In genomic region chr2:70645733-70646420, GRCh38 we compare ENCODE assay signal across 9 cellular contexts.
A peak's percentile ranks its signal among the peaks of the same experiment; 100 is the strongest.
DNase-seq lines count a peak whose midpoint lies in the region; ATAC-seq, FAIRE-seq and TF ChIP-seq lines count a peak whose summit lies in the region.
"Had no signal": no experiment of that assay in that cellular context is flagged by ENCODE, and none has a peak within 500 bp of the region (broad histone marks: within the 10 kb centered on the region; RNA-seq: fewer than 3 reads in every experiment).

No MANE protein-coding gene starts in this region.

- H2AFZ ChIP-seq in H1 (ENCODE audit: low read length), result no peak overlapping the region; the same call in 1 of the 2 replicates

- H2BK12ac ChIP-seq in H1 (ENCODE audit: low read depth, low read length), result 0 out of 2 replicates have a peak overlapping the region, but pooled peaks have one; percentile 55

- H3K27me3 ChIP-seq in H1 (replicated peaks in 1 of 4; ENCODE audit: control insufficient read depth in 3 of 4, extremely low read depth in 1 of 4, insufficient read depth in 3 of 4, low read length in 3 of 4) (no peaks in the 10 kb centered on the region), dorsolateral prefrontal cortex (peaks cover 0 to 4% (median 0%) of the 10 kb centered on the region in 45 donors), MG63 (no peaks in the 10 kb centered on the region)

- H3K23ac ChIP-seq in H1 (ENCODE audit: insufficient read length), result no peak overlapping the region

- intact Hi-C loops in dorsolateral prefrontal cortex (cut with DNase I), result loop anchor here (2.0 to 10.0 kb wide), 3 partner anchors 301 to 341 kb away; partner anchors contain the start of gene FAM136A (in 1 of the 2)

- H2BK5ac ChIP-seq in H1 (ENCODE audit: low read depth, low read length), result no peak overlapping the region

- no peaks in the 10 kb centered on the region for H3K23me2 ChIP-seq in H1 (ENCODE audit: low read depth, low read length)

- 77% methylated on average over 10 of the region's 10 CpGs; no CpG with 5 or more reads in 1 of the 2 experiments for WGBS in H1 (ENCODE audit: extremely low coverage in 1 of 2, insufficient coverage in 1 of 2, insufficient read length in 1 of 2, insufficient replicate concordance in 2 of 2, low coverage in 1 of 2, low lambda C conversion rate in 2 of 2, missing lambda C conversion rate in 1 of 2), 2 experiments

- TF ChIP-seq RAD21 in H1 (IDR thresholded peaks at IDR 0.05 in 1 of 2, conservative IDR thresholded peaks at IDR 0.05 in 1 of 2; ENCODE audit: low read depth in 2 of 2, low read length in 2 of 2), result peak; percentile 9 to 30; a peak in 1 of 4 replicates

- H4K8ac ChIP-seq in H1 (ENCODE audit: extremely low read depth, insufficient read depth, low read length), result no peak overlapping the region

- no peak overlapping the region for H3K9ac ChIP-seq in H1 (replicated peaks in 1 of 4; ENCODE audit: extremely low read depth in 1 of 4, low read depth in 3 of 4, low read length in 3 of 4)

- 0 out of 2 replicates have a peak overlapping the region, but pooled peaks have one; percentile 23 for H2BK15ac ChIP-seq in H1 (ENCODE audit: low read length)

- H2BK20ac ChIP-seq in H1 (ENCODE audit: low read length), result no peak overlapping the region

- no peak overlapping the region for H3K56ac ChIP-seq in H1 (replicated peaks; ENCODE audit: insufficient read length, low read depth, low read length)

- POLR2A ChIA-PET in H1 (lab: Charles Lee; ENCODE audit: partially characterized antibody), result interaction anchor here (1.7 kb wide), 1 partner anchor 344 kb away, joined by 5 read pairs; the partner anchor contains the start of gene FAM136A

- H3K36me3 ChIP-seq in H1 (ENCODE audit: control insufficient read depth in 2 of 4, insufficient read depth in 4 of 4, low read length in 3 of 4) (no peaks in the 10 kb centered on the region), MG63 (no peaks in the 10 kb centered on the region)
- H3K36me3 ChIP-seq: thoracic aorta had no signal

- no peak overlapping the region for H3K14ac ChIP-seq in H1 (ENCODE audit: insufficient read length)

- no peak for TF ChIP-seq EP300 in H1 (IDR thresholded peaks at IDR 0.05; ENCODE audit: borderline replicate concordance in 1 of 2, low read depth in 2 of 2, low read length in 2 of 2)

- H2AK5ac ChIP-seq in H1 (ENCODE audit: low read depth, low read length), result no peak overlapping the region

- H3K4me1 ChIP-seq in H1 (replicated peaks in 1 of 4; ENCODE audit: control insufficient read depth in 3 of 4, insufficient read depth in 4 of 4, low read length in 3 of 4), result no peaks in the 10 kb centered on the region

- no peak overlapping the region for H4K5ac ChIP-seq in H1 (ENCODE audit: insufficient read length, low read depth, low read length)

- H3K18ac ChIP-seq in H1 (ENCODE audit: extremely low read depth, low read length), result no peak overlapping the region

- ATAC-seq in HG02610 (IDR thresholded peaks at IDR 0.05; ENCODE audit: unreplicated experiment), result no peak
- ATAC-seq in HG03025 (IDR thresholded peaks at IDR 0.05; ENCODE audit: low FRiP score, unreplicated experiment), result no peak

- H3K27ac ChIP-seq in H1 (ENCODE audit: low read depth, low read length) (no peak overlapping the region), dorsolateral prefrontal cortex (no peak overlapping the region)
- H3K27ac ChIP-seq: thoracic aorta had no signal

- TF ChIP-seq CTCF in H1 (IDR thresholded peaks at IDR 0.05; ENCODE audit: control extremely low read depth in 1 of 3, insufficient read depth in 1 of 3, low read depth in 1 of 3, low read length in 3 of 3) (peak in 2 of 3 experiments; percentile 5 to 49; a peak in 2 of 4 replicates), dorsolateral prefrontal cortex (IDR thresholded peaks at IDR 0.05 in 54 of 56, conservative IDR thresholded peaks at IDR 0.05 in 2 of 56; ENCODE audit: low read depth in 1 of 56, partially characterized antibody in 56 of 56) (peak in 2 of 56 donors; percentile 10 to 11)

- CTCF ChIA-PET in H1 (lab: Charles Lee; ENCODE audit: partially characterized antibody), result interaction anchor here (0.5 to 6.6 kb wide), 40 partner anchors 10 to 343 kb away, joined by 3 to 120 read pairs (median 4); partner anchors contain the start of genes FAM136A and FIGLA

- H3K79me1 ChIP-seq in H1 (ENCODE audit: low read depth, low read length), result no peaks in the 10 kb centered on the region

- no peak for TF ChIP-seq POLR2A in H1 (IDR thresholded peaks at IDR 0.05; ENCODE audit: control extremely low read depth in 1 of 2, low read depth in 2 of 2, low read length in 2 of 2)

- H3K79me2 ChIP-seq in H1 (ENCODE audit: control insufficient read depth in 1 of 2, insufficient read depth in 2 of 2, low read length in 2 of 2), result no peaks in the 10 kb centered on the region

- no peaks in the 10 kb centered on the region for H4K20me1 ChIP-seq in H1 (replicated peaks in 1 of 2; ENCODE audit: control insufficient read depth in 1 of 2, insufficient read depth in 2 of 2, low read length in 2 of 2)

- no peak overlapping the region for H3K4me2 ChIP-seq in H1 (ENCODE audit: insufficient read depth in 1 of 2, low read depth in 2 of 2, low read length in 2 of 2)

- no peak overlapping the region for H3K4me3 ChIP-seq in H1 (ENCODE audit: extremely low read depth in 1 of 4, insufficient read depth in 2 of 4, low read depth in 3 of 4, low read length in 4 of 4)
- H3K4me3 ChIP-seq in dorsolateral prefrontal cortex, result no peak overlapping the region
- no peak overlapping the region for H3K4me3 ChIP-seq in MG63
- H3K4me3 ChIP-seq: thoracic aorta had no signal

- H4K91ac ChIP-seq in H1 (replicated peaks; ENCODE audit: insufficient read length, low read length), result no peak overlapping the region

- FAIRE-seq in H1 (lab: Jason Lieb, UNC), result no peak

- H3K9me3 ChIP-seq in H1 (ENCODE audit: insufficient read depth in 2 of 2, low read depth in 1 of 2, low read length in 1 of 2) (no peaks in the 10 kb centered on the region), MG63 (no peaks in the 10 kb centered on the region)
- H3K9me3 ChIP-seq: thoracic aorta had no signal

- DNase-seq in ACHN, result peak; percentile 40
- peak; percentile 16 for DNase-seq in GM03348 (ENCODE audit: low spot score)
- DNase-seq in NCI-H1694 (lab: John Stamatoyannopoulos, UW), result peak; percentile 55
- no peak for DNase-seq in H1 (ENCODE audit: low read depth in 1 of 2, low spot score in 2 of 2)
- no peak for DNase-seq in dorsolateral prefrontal cortex
- DNase-seq in MG63, result no peak

- in situ Hi-C loops in ACHN (cut with HindIII; ENCODE audit: low pct_ligation_motif_present, low pct_unique_long_range_greater_than_20kb, low sequenced_read_pairs), result loop anchor here (25.0 kb wide), 1 partner anchor 334 kb away; the partner anchor contains the start of gene FAM136A

- no peak overlapping the region for H2BK120ac ChIP-seq in H1 (replicated peaks; ENCODE audit: low read depth, low read length)

- H3K4ac ChIP-seq in H1 (replicated peaks; ENCODE audit: insufficient read length, low read depth, low read length), result no peak overlapping the region

TF ChIP-seq in H1, 55 proteins besides CTCF, POLR2A, EP300 and RAD21:
- TF ChIP-seq JUN (IDR thresholded peaks at IDR 0.05; ENCODE audit: low read depth, low read length), result no peak
- TF ChIP-seq MAFK (IDR thresholded peaks at IDR 0.05; ENCODE audit: low read depth, low read length), result peak; percentile 27; the same call in 1 of the 2 replicates

Comparison
In these comparisons a context has a peak if more than half of its experiments do, and no peak if none do; other contexts are left out.
1. DNase-seq: peak in ACHN (single experiment), GM03348 (single experiment) and NCI-H1694 (single experiment); none in H1 (0 of 2), dorsolateral prefrontal cortex (0 of 10) and MG63 (single experiment).